Comparison of ENCODE assay signal across 23 cellular contexts in genomic region chr2:239978381-239978780, GRCh38. TPM values are rescaled to one million over a fixed set of nuclear protein-coding genes. Genes with fewer than 3 reads are reported as not detected.
A peak's percentile ranks its signal among the peaks of the same experiment; 100 is the strongest.
DNase-seq lines count a peak whose midpoint lies in the region; ATAC-seq and TF ChIP-seq lines count a peak whose summit lies in the region.
"Had no signal": no experiment of that assay in that cellular context is flagged by ENCODE, and none has a peak within 500 bp of the region (broad histone marks: within the 10 kb centered on the region; RNA-seq: fewer than 3 reads in every experiment).

No MANE protein-coding gene starts in this region.

- ATAC-seq in GM19324 (IDR thresholded peaks at IDR 0.05; ENCODE audit: low FRiP score, unreplicated experiment), result no peak
- ATAC-seq: activated T-helper 17 cell treated with anti-CD3 and anti-CD28 coated beads, Interleukin-2, amount 50 U/mL, for 72 hours had no signal

- H3K9ac ChIP-seq in GM23248 (peak overlapping the region; percentile 65), adipocyte (ENCODE audit: low read length) (peak overlapping the region; percentile 49), smooth muscle cell (ENCODE audit: low read depth) (no peak overlapping the region)

- H3K27ac ChIP-seq in GM23248 (peak overlapping the region; percentile 81), smooth muscle cell (ENCODE audit: low read depth) (peak overlapping the region; percentile 61)
- H3K27ac ChIP-seq: esophagus squamous epithelium, PC-9, SK-N-MC had no signal

- H4K20me1 ChIP-seq in GM23248 (ENCODE audit: insufficient read depth), result no peaks in the 10 kb centered on the region
- peaks cover 43% of the 10 kb centered on the region for H4K20me1 ChIP-seq in smooth muscle cell (ENCODE audit: low read depth)

- H3K4me1 ChIP-seq in GM23248 (ENCODE audit: insufficient read depth) (peaks cover 4% of the 10 kb centered on the region; the same call in 1 of the 2 replicates), adipocyte (ENCODE audit: control insufficient read depth, insufficient read depth, low read length) (peaks cover 18% of the 10 kb centered on the region), smooth muscle cell (ENCODE audit: low read depth) (no peaks in the 10 kb centered on the region)

- peak; percentile 92 for DNase-seq in GM23248
- DNase-seq in adipocyte (ENCODE audit: low read depth), result no peak
- peak; percentile 39 for DNase-seq in fibroblast of the conjunctiva (ENCODE audit: low read depth)
- no peak for DNase-seq in smooth muscle cell (lab: John Stamatoyannopoulos, UW; ENCODE audit: unreplicated experiment)
- DNase-seq in H4 (ENCODE audit: low spot score), result no peak
- DNase-seq in DMS53 (lab: John Stamatoyannopoulos, UW), result no peak
- DNase-seq: activated CD4-positive, alpha-beta T cell treated with anti-CD3 and anti-CD28 coated beads, Interleukin-2, amount 50 U/mL, for 4 hours; amniotic stem cell; CD4-positive, alpha-beta T cell; DMS79 treated with DMSO at 0.1 percent for 48 hours; esophagus squamous epithelium; H7; MM.1S; natural killer cell; NCI-H2029 treated with DMSO at 0.1 percent for 48 hours; NCI-H526; PC-9 had no signal

- H3K36me3 ChIP-seq in GM23248 (ENCODE audit: low read depth), result no peaks in the 10 kb centered on the region; the same call in 1 of the 2 replicates
- peaks cover 24% of the 10 kb centered on the region for H3K36me3 ChIP-seq in adipocyte (ENCODE audit: control insufficient read depth, insufficient read depth, low read length, severe bottlenecking)
- peaks cover 8% of the 10 kb centered on the region for H3K36me3 ChIP-seq in smooth muscle cell (ENCODE audit: low read depth)

- H3K9me3 ChIP-seq in GM23248 (ENCODE audit: low read depth), result no peaks in the 10 kb centered on the region
- H3K9me3 ChIP-seq in adipocyte (ENCODE audit: control insufficient read depth, low read length), result no peaks in the 10 kb centered on the region
- H3K9me3 ChIP-seq in smooth muscle cell (replicated peaks; ENCODE audit: low read depth), result no peaks in the 10 kb centered on the region
- H3K9me3 ChIP-seq: esophagus squamous epithelium had no signal

- H3F3A ChIP-seq in GM23248 (ENCODE audit: insufficient read depth), result 0 out of 2 replicates have a peak, but pooled peaks cover 4% of the 10 kb centered on the region
- H3F3A ChIP-seq in smooth muscle cell (ENCODE audit: low read depth), result no peaks in the 10 kb centered on the region

- no peak for TF ChIP-seq CTCF in smooth muscle cell (IDR thresholded peaks at IDR 0.05; ENCODE audit: borderline replicate concordance, insufficient read depth, poor library complexity, severe bottlenecking)

- in situ Hi-C loops in GM23248 (cut with MboI), result no loop called here

- 60% methylated on average over 8 of the region's 8 CpGs for WGBS in GM23248 (ENCODE audit: low coverage in 1 of 2, low lambda C conversion rate in 2 of 2, missing lambda C conversion rate in 2 of 2), 2 experiments
- WGBS in smooth muscle cell (ENCODE audit: low lambda C conversion rate), result 53% methylated on average over 8 of the region's 8 CpGs

- no peaks in the 10 kb centered on the region for H3K27me3 ChIP-seq in GM23248 (replicated peaks; ENCODE audit: insufficient read depth)
- no peaks in the 10 kb centered on the region for H3K27me3 ChIP-seq in adipocyte (replicated peaks; ENCODE audit: control insufficient read depth, insufficient read depth, low read length)
- no peaks in the 10 kb centered on the region for H3K27me3 ChIP-seq in smooth muscle cell (ENCODE audit: low read depth)
- H3K27me3 ChIP-seq: esophagus squamous epithelium had no signal

- no peaks in the 10 kb centered on the region for H3K9me2 ChIP-seq in GM23248 (ENCODE audit: insufficient read depth)

- H3K4me2 ChIP-seq in GM23248 (ENCODE audit: unreplicated experiment), result peak overlapping the region; percentile 55
- H3K4me2 ChIP-seq in smooth muscle cell, result peak overlapping the region; percentile 36
- H3K4me2 ChIP-seq: PC-9 had no signal

- H2AFZ ChIP-seq in GM23248, result 0 out of 2 replicates have a peak overlapping the region, but pooled peaks have one; percentile 38
- H2AFZ ChIP-seq in smooth muscle cell (ENCODE audit: low read depth), result no peak overlapping the region
- H2AFZ ChIP-seq: PC-9 had no signal

- 0 out of 2 replicates have a peak, but pooled peaks cover 4% of the 10 kb centered on the region for H3K79me2 ChIP-seq in GM23248 (ENCODE audit: insufficient read depth)
- H3K79me2 ChIP-seq in smooth muscle cell (ENCODE audit: low read depth), result no peaks in the 10 kb centered on the region

- no peak overlapping the region for H3K4me3 ChIP-seq in GM23248
- H3K4me3 ChIP-seq in adipocyte (ENCODE audit: low read length), result peak overlapping the region; percentile 21
- H3K4me3 ChIP-seq in smooth muscle cell, result no peak overlapping the region
- H3K4me3 ChIP-seq: esophagus squamous epithelium, PC-9, SK-N-MC had no signal

RNA-seq across cellular contexts. Expression of gene NDUFA10, which starts 46.8 kb away (rescaled TPM):
- 154 and 207 TPM in 2 replicates for total RNA-seq in GM23248 (2014; rRNA removed; shearing (Covaris generic))
- polyA plus RNA-seq in GM23248 (2016; fragmentation: Nextera tagmentation; extraction: Ambion mirVana) (136 and 148 TPM in 2 replicates), smooth muscle cell (114 and 120 TPM in 2 replicates)
- 82.3 and 98.3 TPM in 2 replicates for total RNA-seq in smooth muscle cell
- total RNA-seq in H4 (2014; rRNA removed; shearing (Covaris generic)), result 184 and 192 TPM in 2 replicates

RNA-seq across cellular contexts. Expression of gene OR6B2, which starts 51.8 kb away (rescaled TPM):
- not detected in 2 replicates for total RNA-seq in GM23248 (2014; rRNA removed; shearing (Covaris generic))
- polyA plus RNA-seq in GM23248 (2016; fragmentation: Nextera tagmentation; extraction: Ambion mirVana) (not detected in 2 replicates), smooth muscle cell (not detected in 2 replicates)
- total RNA-seq in smooth muscle cell, result not detected in 2 replicates
- not detected in 2 replicates for total RNA-seq in H4 (2014; rRNA removed; shearing (Covaris generic))
- total RNA-seq: activated T-helper 17 cell treated with anti-CD3 and anti-CD28 coated beads, Interleukin-2, amount 50 U/mL, for 72 hours; CD4-positive, alpha-beta T cell; esophagus squamous epithelium; H7; lower leg skin; natural killer cell; PC-9; renal cortical epithelial cell; subcutaneous adipose tissue had no signal

Comparison
In these comparisons a context has a peak if more than half of its experiments do, and no peak if none do; other contexts are left out.
1. DNase-seq: peak in GM23248 (single experiment) and fibroblast of the conjunctiva (single experiment); none in adipocyte (single experiment), smooth muscle cell (single experiment), H4 (single experiment) and DMS53 (single experiment).